17 cellular contexts compared by ENCODE assay signal in the genomic region with DNA sequence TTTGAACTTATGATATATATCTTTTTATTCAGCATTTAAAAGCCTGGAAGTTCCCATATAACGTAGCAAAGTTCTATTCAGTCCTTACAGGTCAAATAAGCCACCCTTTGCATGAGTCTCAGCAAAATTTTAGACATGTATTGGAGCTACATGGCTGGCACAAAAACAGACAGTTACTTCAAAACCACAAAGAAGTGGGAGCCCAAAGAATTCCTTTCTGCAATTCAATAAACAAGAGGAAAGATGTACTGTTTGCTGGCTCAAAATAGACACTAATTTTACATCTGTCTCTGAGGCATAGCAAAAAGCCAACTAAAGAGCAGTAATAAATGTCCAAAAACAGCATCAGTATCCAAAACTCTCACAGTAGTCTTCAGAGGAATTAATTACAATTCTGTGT.
"Had no signal": no experiment of that assay in that cellular context is flagged by ENCODE, and none has a peak within 500 bp of the region (broad histone marks: within the 10 kb centered on the region; RNA-seq: fewer than 3 reads in every experiment).

No MANE protein-coding gene starts in this region.

- DNase-seq: activated CD4-positive, alpha-beta T cell treated with anti-CD3 and anti-CD28 coated beads, Interleukin-2, amount 10 ng/mL, durations not matched to agents 24 days and 14 days; activated CD8-positive, alpha-beta memory T cell treated with anti-CD3 and anti-CD28 coated beads for 24 hours; activated naive CD4-positive, alpha-beta T cell treated with anti-CD3 and anti-CD28 coated beads, Interleukin-2, amount 10 ng/mL, durations not matched to agents 7 days and 5 days; amniotic stem cell; dermis blood vessel endothelial cell; glutamatergic neuron; immature natural killer cell; left cardiac atrium; nephron progenitor cell; sigmoid colon; stimulated activated CD4-positive, alpha-beta T cell treated with anti-CD3 and anti-CD28 coated beads, Interleukin-15, amount 100 ng/mL, for 24 hours; stimulated activated CD4-positive, alpha-beta T cell treated with anti-CD3 and anti-CD28 coated beads, Interleukin-4, amount 100 ng/mL, for 24 hours; T-helper 17 cell had no signal

- H3K27me3 ChIP-seq: sigmoid colon, vagina had no signal

- H3K36me3 ChIP-seq: sigmoid colon had no signal

- ATAC-seq: activated T-helper 17 cell treated with anti-CD3 and anti-CD28 coated beads, Interleukin-2, amount 50 U/mL, for 72 hours; left cardiac atrium; T-helper 17 cell; WTC11 had no signal

- H3K9me3 ChIP-seq: sigmoid colon, vagina had no signal

- H3K4me3 ChIP-seq: lung, sigmoid colon, vagina had no signal
